ENCODE assay signal across 25 cellular contexts in the genomic region with DNA sequence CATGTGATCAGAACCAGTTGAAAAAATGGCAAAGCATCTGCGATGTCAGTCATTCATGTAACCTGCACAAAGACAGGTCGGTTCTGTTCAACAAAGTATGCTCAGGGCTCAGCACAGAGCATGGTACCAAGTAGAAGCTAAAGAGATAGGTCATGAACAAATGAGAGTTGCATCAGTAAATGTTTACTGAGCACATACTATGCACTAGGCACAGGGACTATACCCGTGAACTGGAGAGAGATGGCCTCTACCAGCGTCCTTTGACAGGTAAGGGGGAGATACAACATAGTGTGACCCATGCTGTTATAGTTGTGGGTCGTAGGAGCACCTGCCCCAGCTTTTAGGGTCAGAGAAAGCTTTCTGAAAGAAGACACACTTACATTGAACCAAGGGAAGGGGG.
"Had no signal": no experiment of that assay in that cellular context is flagged by ENCODE, and none has a peak within 500 bp of the region (broad histone marks: within the 10 kb centered on the region; RNA-seq: fewer than 3 reads in every experiment).

No MANE protein-coding gene starts in this region.

- H3K27me3 Mint-ChIP-seq: naive thymus-derived CD4-positive, alpha-beta T cell; natural killer cell treated with Interleukin-12 subunit alpha and Interleukin-12 subunit beta and Interleukin-15 and Interleukin-18, amount 100 ng/mL, for 72 hours; stimulated activated memory B cell treated with anti-CD40 and anti-IgM and Interleukin-4, amounts not matched to agents 10 μg/mL and 1 μg/mL and 100 μg/mL, for 72 hours; stimulated activated naive CD8-positive, alpha-beta T cell treated with anti-CD3 and anti-CD28 coated beads, Interleukin-15, amount 100 ng/mL, for 72 hours; type B pancreatic cell had no signal

- H3K36me3 ChIP-seq: prostate gland, uterus had no signal

- H3K36me3 Mint-ChIP-seq: natural killer cell treated with Interleukin-12 subunit alpha and Interleukin-12 subunit beta and Interleukin-15 and Interleukin-18, amount 100 ng/mL, for 72 hours had no signal

- H3K4me3 Mint-ChIP-seq: mesothelial cell of epicardium; naive thymus-derived CD4-positive, alpha-beta T cell; natural killer cell treated with Interleukin-12 subunit alpha and Interleukin-12 subunit beta and Interleukin-15 and Interleukin-18, amount 100 ng/mL, for 72 hours; stimulated activated memory B cell treated with anti-CD40 and anti-IgM and Interleukin-4, amounts not matched to agents 10 μg/mL and 1 μg/mL and 100 μg/mL, for 72 hours; stimulated activated naive CD8-positive, alpha-beta T cell treated with anti-CD3 and anti-CD28 coated beads, Interleukin-15, amount 100 ng/mL, for 72 hours; type B pancreatic cell had no signal

- H3K4me1 ChIP-seq: left ventricle myocardium inferior, pancreas, prostate gland, sigmoid colon, spleen, tibial nerve, uterus had no signal

- H3K9me3 Mint-ChIP-seq: naive thymus-derived CD4-positive, alpha-beta T cell; natural killer cell treated with Interleukin-12 subunit alpha and Interleukin-12 subunit beta and Interleukin-15 and Interleukin-18, amount 100 ng/mL, for 72 hours; stimulated activated memory B cell treated with anti-CD40 and anti-IgM and Interleukin-4, amounts not matched to agents 10 μg/mL and 1 μg/mL and 100 μg/mL, for 72 hours; stimulated activated naive CD8-positive, alpha-beta T cell treated with anti-CD3 and anti-CD28 coated beads, Interleukin-15, amount 100 ng/mL, for 72 hours; type B pancreatic cell had no signal

- DNase-seq: hypothalamus; islet precursor cell; left ventricle myocardium inferior; naive thymus-derived CD4-positive, alpha-beta T cell; nucleus accumbens; pancreas; posterior cingulate gyrus; right cardiac atrium; sigmoid colon; small intestine; spleen; stimulated activated CD4-positive, alpha-beta T cell treated with anti-CD3 and anti-CD28 coated beads, Interleukin-2, amount 100 ng/mL, for 48 hours; stimulated activated CD4-positive, alpha-beta T cell treated with anti-CD3 and anti-CD28 coated beads, Interleukin-4, amount 100 ng/mL, for 4 hours; stimulated activated CD8-positive, alpha-beta memory T cell treated with anti-CD3 and anti-CD28 coated beads, Interleukin-4, amount 100 ng/mL, for 48 hours; stimulated activated naive CD4-positive, alpha-beta T cell treated with Interleukin-2 at 50 U/mL for 16 hours; stimulated activated naive CD8-positive, alpha-beta T cell treated with anti-CD3 and anti-CD28 coated beads, Interleukin-15, amount 100 ng/mL, for 72 hours; substantia nigra; uterus had no signal

- H3K4me3 ChIP-seq: left ventricle myocardium inferior, lung, pancreas, prostate gland, sigmoid colon, spleen, tibial nerve, uterus had no signal

- H3K27ac ChIP-seq: left ventricle myocardium inferior, pancreas, prostate gland, sigmoid colon, spleen, tibial nerve, uterus had no signal

- ATAC-seq: naive thymus-derived CD4-positive, alpha-beta T cell; natural killer cell treated with Interleukin-12 subunit alpha and Interleukin-12 subunit beta and Interleukin-15 and Interleukin-18, amount 100 ng/mL, for 72 hours; pancreas; right cardiac atrium; stimulated activated memory B cell treated with anti-CD40 and anti-IgM and Interleukin-4, amounts not matched to agents 10 μg/mL and 1 μg/mL and 100 μg/mL, for 72 hours; stimulated activated naive CD8-positive, alpha-beta T cell treated with anti-CD3 and anti-CD28 coated beads, Interleukin-15, amount 100 ng/mL, for 72 hours had no signal

- H3K27ac Mint-ChIP-seq: mesothelial cell of epicardium; naive thymus-derived CD4-positive, alpha-beta T cell; natural killer cell treated with Interleukin-12 subunit alpha and Interleukin-12 subunit beta and Interleukin-15 and Interleukin-18, amount 100 ng/mL, for 72 hours; stimulated activated memory B cell treated with anti-CD40 and anti-IgM and Interleukin-4, amounts not matched to agents 10 μg/mL and 1 μg/mL and 100 μg/mL, for 72 hours; stimulated activated naive CD8-positive, alpha-beta T cell treated with anti-CD3 and anti-CD28 coated beads, Interleukin-15, amount 100 ng/mL, for 72 hours; type B pancreatic cell had no signal

- H3K9me3 ChIP-seq: left ventricle myocardium inferior, pancreas, prostate gland, sigmoid colon, spleen, tibial nerve, uterus had no signal

- H3K27me3 ChIP-seq: pancreas, sigmoid colon, spleen, tibial nerve, uterus had no signal

- H3K4me1 Mint-ChIP-seq: naive thymus-derived CD4-positive, alpha-beta T cell; stimulated activated memory B cell treated with anti-CD40 and anti-IgM and Interleukin-4, amounts not matched to agents 10 μg/mL and 1 μg/mL and 100 μg/mL, for 72 hours; stimulated activated naive CD8-positive, alpha-beta T cell treated with anti-CD3 and anti-CD28 coated beads, Interleukin-15, amount 100 ng/mL, for 72 hours had no signal
